ENCODE assay signal across 5 cellular contexts in the genomic region with DNA sequence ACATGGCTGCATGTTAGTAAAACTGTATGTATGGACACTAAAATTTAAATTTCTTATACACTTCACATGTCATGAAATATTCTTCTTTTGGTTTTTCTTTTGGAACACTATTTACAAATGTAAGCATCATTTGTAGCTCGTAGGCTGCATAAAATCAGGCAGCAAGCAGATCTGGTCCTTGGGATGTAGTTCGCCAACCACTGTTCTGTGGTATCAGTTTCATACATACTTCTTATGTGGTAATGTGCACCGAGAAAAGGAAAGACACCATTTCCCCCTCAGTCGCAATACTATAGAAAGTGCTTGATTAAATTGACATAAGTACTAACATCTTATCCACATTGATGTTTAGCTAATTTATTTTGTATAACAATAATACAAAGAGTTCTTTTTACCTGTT.
"Had no signal": no experiment of that assay in that cellular context is flagged by ENCODE, and none has a peak within 500 bp of the region (broad histone marks: within the 10 kb centered on the region; RNA-seq: fewer than 3 reads in every experiment).

No MANE protein-coding gene starts in this region.

- ATAC-seq: HepG2, K562 had no signal

- FAIRE-seq: HepG2, HTR-8/SVneo, K562 had no signal

- H3K4me3 ChIP-seq: K562 had no signal

- H3K27ac ChIP-seq: HL-60 had no signal

- DNase-seq: IMR-90 had no signal
